ENCODE assay signal across 8 cellular contexts in the genomic region with DNA sequence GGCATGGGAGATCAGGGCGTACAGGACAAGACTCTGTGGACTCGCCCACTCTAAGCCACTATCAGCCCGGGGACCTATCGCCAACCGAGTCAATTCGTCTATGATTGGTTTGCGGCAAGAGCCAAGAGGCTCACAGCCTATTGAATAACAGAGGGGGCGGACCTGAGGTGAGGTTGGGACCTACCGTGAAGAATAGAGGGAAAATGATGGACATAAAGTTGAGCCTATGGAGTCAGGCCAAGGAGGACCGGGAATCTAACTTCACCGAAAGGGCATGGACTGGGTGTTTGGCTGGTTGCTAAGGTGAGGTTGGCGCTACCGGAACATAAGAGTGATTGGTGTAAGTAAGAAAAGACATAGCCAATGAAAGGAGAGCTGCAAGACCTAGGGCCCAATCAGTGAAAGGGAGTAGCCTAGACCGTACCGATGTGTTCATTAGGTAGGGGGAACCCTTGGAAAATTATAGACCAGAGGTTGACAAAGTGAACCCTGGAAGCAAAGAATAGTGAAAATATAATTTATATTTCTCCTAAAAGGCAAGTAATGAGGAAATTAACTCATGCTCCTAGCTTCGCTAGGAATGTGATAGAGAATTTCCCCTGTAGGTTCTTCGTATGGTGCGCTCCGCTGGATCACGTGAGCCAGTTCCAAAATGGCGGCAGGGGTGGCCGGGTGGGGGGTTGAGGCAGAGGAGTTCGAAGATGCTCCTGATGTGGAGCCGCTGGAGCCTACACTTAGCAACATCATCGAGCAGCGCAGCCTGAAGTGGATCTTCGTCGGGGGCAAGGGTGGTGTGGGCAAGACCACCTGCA. TPM values are rescaled to one million over a fixed set of nuclear protein-coding genes. Genes with fewer than 3 reads are reported as not detected.
DNase-seq lines count a peak whose midpoint lies in the region; ATAC-seq and TF ChIP-seq lines count a peak whose summit lies in the region.

A gene (plus strand): TSS at position 644 of the 812 bp plus-strand sequence. CDS start 9 bp downstream, at position 653.

- no peaks in the 10 kb centered on the region for H3K36me3 ChIP-seq in ACC112 (ENCODE audit: insufficient read depth, low read length)
- H3K36me3 ChIP-seq in WERI-Rb-1: peaks cover 45% of the 10 kb centered on the region
- H3K36me3 ChIP-seq in smooth muscle cell (ENCODE audit: low read depth): no peaks in the 10 kb centered on the region

- H3K27me3 ChIP-seq in ACC112 (ENCODE audit: insufficient read depth, low read length): no peaks in the 10 kb centered on the region
- H3K27me3 ChIP-seq in WERI-Rb-1 (ENCODE audit: insufficient read depth, low read depth, severe bottlenecking): no peaks in the 10 kb centered on the region
- H3K27me3 ChIP-seq in smooth muscle cell (ENCODE audit: low read depth): no peaks in the 10 kb centered on the region

- H3K4me3 ChIP-seq in ACC112 (ENCODE audit: low read depth, low read length) (peak within 1 kb of the TSS; percentile 88), WERI-Rb-1 (ENCODE audit: low read depth, low read length) (peak within 1 kb of the TSS; percentile 96), cardiac fibroblast (replicated peaks in 1 of 2; ENCODE audit: low read depth in 2 of 2, low read length in 2 of 2) (peak within 1 kb of the TSS; percentile 96 to 98), smooth muscle cell (peak within 1 kb of the TSS; percentile 76)

- peak; percentile 99 for DNase-seq in NCI-H2196 (lab: John Stamatoyannopoulos, UW; ENCODE audit: unreplicated experiment)
- peak; percentile 97 for DNase-seq in WERI-Rb-1
- peak; percentile 100 for DNase-seq in cardiac fibroblast (ENCODE audit: low read depth in 2 of 2)
- DNase-seq in iPS-NIHi7 (ENCODE audit: extremely low spot score): peak; percentile 96
- peak; percentile 56 for DNase-seq in smooth muscle cell (lab: John Stamatoyannopoulos, UW; ENCODE audit: unreplicated experiment)

- H3K27ac ChIP-seq in ACC112 (ENCODE audit: low read depth, low read length) (peak within 1 kb of the TSS; percentile 82), WERI-Rb-1 (peak within 1 kb of the TSS; percentile 100), smooth muscle cell (ENCODE audit: low read depth) (peak within 1 kb of the TSS; percentile 99)

- H3K9me3 ChIP-seq in WERI-Rb-1 (ENCODE audit: severe bottlenecking) (no peaks in the 10 kb centered on the region), smooth muscle cell (replicated peaks; ENCODE audit: low read depth) (no peaks in the 10 kb centered on the region)

- H3K79me2 ChIP-seq in ACC112 (ENCODE audit: control insufficient read depth, insufficient read depth, low read length, unreplicated experiment): peaks cover 41% of the 10 kb centered on the region
- peaks cover 38% of the 10 kb centered on the region for H3K79me2 ChIP-seq in smooth muscle cell (ENCODE audit: low read depth)

- ATAC-seq in GM18868 (IDR thresholded peaks at IDR 0.05; ENCODE audit: unreplicated experiment): peak; percentile 80
- ATAC-seq in HG03108 (IDR thresholded peaks at IDR 0.05; ENCODE audit: unreplicated experiment): peak; percentile 71

- H3K9ac ChIP-seq in smooth muscle cell (ENCODE audit: low read depth): peak within 1 kb of the TSS; percentile 99

- H2AFZ ChIP-seq in ACC112 (ENCODE audit: low read length, unreplicated experiment): peak within 1 kb of the TSS; percentile 44
- peak within 1 kb of the TSS; percentile 89 for H2AFZ ChIP-seq in smooth muscle cell (ENCODE audit: low read depth)

- WGBS in smooth muscle cell (ENCODE audit: low lambda C conversion rate): 1% methylated on average over 28 of the region's 28 CpGs

- H4K20me1 ChIP-seq in smooth muscle cell (ENCODE audit: low read depth): peaks cover 20% of the 10 kb centered on the region

- TF ChIP-seq CTCF in WERI-Rb-1 (IDR thresholded peaks at IDR 0.05; ENCODE audit: low read depth, low read length) (no peak), cardiac fibroblast (IDR thresholded peaks at IDR 0.05; ENCODE audit: low read depth, low read length) (no peak), smooth muscle cell (IDR thresholded peaks at IDR 0.05; ENCODE audit: borderline replicate concordance, insufficient read depth, poor library complexity, severe bottlenecking) (no peak)

- peak within 1 kb of the TSS; percentile 87 for H3K4me2 ChIP-seq in smooth muscle cell

- H3F3A ChIP-seq in smooth muscle cell (ENCODE audit: low read depth): peaks cover 11% of the 10 kb centered on the region

- H3K4me1 ChIP-seq in ACC112 (ENCODE audit: control insufficient read depth, insufficient read depth, low read length, unreplicated experiment): peaks cover 4% of the 10 kb centered on the region
- H3K4me1 ChIP-seq in smooth muscle cell (ENCODE audit: low read depth): peaks cover 16% of the 10 kb centered on the region

RNA-seq across cellular contexts. Expression of the gene that starts here (rescaled TPM):
- total RNA-seq in smooth muscle cell: 46.8 and 51.4 TPM in 2 replicates
- 99.6 and 106 TPM in 2 replicates for polyA plus RNA-seq in smooth muscle cell

Comparison
In these comparisons a context has a peak if more than half of its experiments do, and no peak if none do; other contexts are left out.
1. Peak in every context shown above with its lines: DNase-seq, ATAC-seq, H3K4me3 ChIP-seq and H3K27ac ChIP-seq.